Comparison of ENCODE assay signal across 16 cellular contexts in the genomic region with DNA sequence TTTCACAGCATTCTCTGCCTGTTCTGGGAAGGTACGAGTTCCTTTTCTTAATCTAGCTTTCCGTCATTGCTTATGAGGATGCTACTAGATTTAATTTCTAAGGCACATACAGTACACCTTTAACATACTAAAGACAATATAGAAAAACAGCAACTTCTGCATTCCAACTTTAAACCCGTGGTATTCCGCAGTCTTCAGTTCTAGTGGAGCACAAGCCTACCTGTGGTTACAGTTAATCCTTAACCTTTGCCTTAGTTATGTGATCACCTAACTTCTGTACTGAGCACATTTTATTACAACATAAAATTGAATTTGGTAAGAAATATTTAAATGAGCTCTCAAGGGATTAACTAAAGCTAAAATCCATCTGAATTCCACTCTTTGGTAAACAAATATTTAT.
DNase-seq lines count a peak whose midpoint lies in the region; ATAC-seq lines count a peak whose summit lies in the region.
"Had no signal": no experiment of that assay in that cellular context is flagged by ENCODE, and none has a peak within 500 bp of the region (broad histone marks: within the 10 kb centered on the region; RNA-seq: fewer than 3 reads in every experiment).

No MANE protein-coding gene starts in this region.

- ATAC-seq in Right ventricle myocardium inferior: no peak

- no peak overlapping the region for H3K4me3 ChIP-seq in skeletal muscle tissue (ENCODE audit: low read length in 3 of 3)
- H3K4me3 ChIP-seq: SK-N-MC had no signal

- H3K36me3 ChIP-seq in skeletal muscle tissue (ENCODE audit: control insufficient read depth in 3 of 3, insufficient read depth in 3 of 3, low read length in 3 of 3): no peaks in the 10 kb centered on the region

- intact Hi-C loops in Right ventricle myocardium inferior (cut with DNase I): no loop called here

- H3K9ac ChIP-seq in skeletal muscle tissue (ENCODE audit: low read depth in 1 of 3, low read length in 3 of 3): no peak overlapping the region

- H3K27ac ChIP-seq in caudate nucleus (ENCODE audit: low read depth, low read length) (peak overlapping the region; percentile 76), skeletal muscle tissue (ENCODE audit: low read depth, low read length) (peak overlapping the region; percentile 22)
- H3K27ac ChIP-seq: SK-N-MC had no signal

- H3K9me3 ChIP-seq in skeletal muscle tissue (ENCODE audit: control insufficient read depth in 3 of 3, low read length in 3 of 3): no peaks in the 10 kb centered on the region

- peaks cover 11 to 18% (median 13%) of the 10 kb centered on the region in 3 donors for H3K4me1 ChIP-seq in skeletal muscle tissue (ENCODE audit: control insufficient read depth in 3 of 3, insufficient read depth in 3 of 3, low read length in 3 of 3)

- H3K27me3 ChIP-seq in skeletal muscle tissue (ENCODE audit: control insufficient read depth in 3 of 3, insufficient read depth in 3 of 3, low read length in 3 of 3): no peaks in the 10 kb centered on the region

- DNase-seq in HT-29 (ENCODE audit: low spot score) (peak; percentile 47), caudate nucleus (lab: John Stamatoyannopoulos, UW) (no peak), kidney tubule cell (ENCODE audit: low spot score) (peak; percentile 28), NCI-H345 treated with DMSO at 0.1 percent for 48 hours (lab: John Stamatoyannopoulos, UW; ENCODE audit: unreplicated experiment) (no peak), A172 (ENCODE audit: low spot score) (no peak), Right ventricle myocardium inferior (ENCODE audit: missing footprints) (no peak)
- no peak for DNase-seq in stimulated activated CD4-positive, alpha-beta T cell treated with anti-CD3 and anti-CD28 coated beads, Interleukin-2, amount 100 ng/mL, for 48 hours
- DNase-seq: C1 segment of cervical spinal cord; CD8-positive, alpha-beta memory T cell; Karpas-422; NCI-H1417 treated with DMSO at 0.1 percent for 48 hours; NCI-H187 treated with DMSO at 0.1 percent for 48 hours; NCI-H345; SHP77 had no signal

Comparison
In these comparisons a context has a peak if more than half of its experiments do, and no peak if none do; other contexts are left out.
1. DNase-seq: peak in HT-29 (single experiment) and kidney tubule cell (single experiment); none in caudate nucleus (0 of 61), NCI-H345 treated with DMSO at 0.1 percent for 48 hours (single experiment), stimulated activated CD4-positive, alpha-beta T cell treated with anti-CD3 and anti-CD28 coated beads, Interleukin-2, amount 100 ng/mL, for 48 hours (0 of 2), A172 (single experiment) and Right ventricle myocardium inferior (single experiment).